Comparison of ENCODE assay signal across 9 cellular contexts in the genomic region with DNA sequence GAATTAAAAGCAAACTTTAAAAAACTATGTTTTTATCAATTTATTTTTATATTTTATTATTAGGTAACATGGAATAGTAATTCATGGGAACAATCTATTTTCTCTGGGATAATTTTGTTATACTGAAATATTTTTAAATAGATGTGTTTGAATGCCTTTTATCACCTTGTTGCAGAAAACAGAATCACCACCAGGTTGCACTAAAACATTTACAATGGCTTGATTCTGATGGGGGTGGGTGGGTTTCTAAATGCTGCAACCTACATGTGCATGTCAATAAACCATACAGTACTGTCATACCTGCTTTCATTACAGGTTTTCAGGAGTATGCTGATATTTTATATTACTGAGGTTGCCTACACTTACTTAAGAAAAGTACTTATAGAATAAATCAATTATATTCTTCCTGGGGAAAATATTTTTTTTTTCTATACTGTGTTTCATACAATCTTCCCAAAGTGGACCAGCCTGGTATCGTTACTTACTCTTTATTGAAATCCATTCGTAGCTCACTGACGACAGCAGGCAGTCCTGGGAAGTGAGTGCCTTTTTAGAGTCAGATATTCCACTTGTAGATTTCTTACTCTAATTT.
DNase-seq lines count a peak whose midpoint lies in the region; ATAC-seq, FAIRE-seq and TF ChIP-seq lines count a peak whose summit lies in the region.
"Had no signal": no experiment of that assay in that cellular context is flagged by ENCODE, and none has a peak within 500 bp of the region (broad histone marks: within the 10 kb centered on the region; RNA-seq: fewer than 3 reads in every experiment).

No MANE protein-coding gene starts in this region.

- no peak overlapping the region for H3K4me2 ChIP-seq in mammary epithelial cell (ENCODE audit: insufficient read depth, low read depth, low read length)

- H3K9me3 ChIP-seq in mammary epithelial cell (replicated peaks; ENCODE audit: insufficient read depth, low read length) (no peaks in the 10 kb centered on the region), pancreas (no peaks in the 10 kb centered on the region)

- intact Hi-C loops in mammary epithelial cell (cut with micrococcal nuclease) = loop anchor here (1.0 to 10.0 kb wide), 6 partner anchors 113 to 692 kb away; no protein-coding TSS in a partner anchor
- intact Hi-C loops in pancreas (cut with DNase I) = no loop called here

- no peak overlapping the region for H3K4me3 Mint-ChIP-seq in nephron
- H3K4me3 Mint-ChIP-seq: dendritic cell treated with granulocyte-macrophage colony-stimulating factor and Interleukin-4, amounts not matched to agents 40 ng/mL and 50 ng/mL, for 4 days had no signal

- no peak for ATAC-seq in pancreas

- no peaks in the 10 kb centered on the region for H3K36me3 ChIP-seq in mammary epithelial cell (ENCODE audit: insufficient read depth, low read length)
- no peaks in the 10 kb centered on the region for H3K36me3 ChIP-seq in pancreas

- H3K4me3 ChIP-seq in mammary epithelial cell (replicated peaks in 1 of 3; ENCODE audit: insufficient read depth in 1 of 3, low read depth in 2 of 3, low read length in 3 of 3) = no peak overlapping the region
- H3K4me3 ChIP-seq in pancreas = no peak overlapping the region

- CTCF ChIA-PET in GM10248 (lab: Yijun Ruan, JAX) = interaction anchor here (1.1 to 1.4 kb wide), 3 partner anchors 40 to 472 kb away, joined by 3 to 7 read pairs (median 3); no protein-coding TSS in a partner anchor
- CTCF ChIA-PET in mammary epithelial cell (lab: Charles Lee; ENCODE audit: low non-redundant PET) = no interaction called here

- H3K36me3 Mint-ChIP-seq in nephron (ENCODE audit: low read depth) = no peaks in the 10 kb centered on the region

- H3K27me3 ChIP-seq in mammary epithelial cell (ENCODE audit: insufficient read depth, low read length) (no peaks in the 10 kb centered on the region), pancreas (no peaks in the 10 kb centered on the region)

- no peaks in the 10 kb centered on the region for H4K20me1 ChIP-seq in mammary epithelial cell (ENCODE audit: insufficient read depth, low read length)

- WGBS in mammary epithelial cell (ENCODE audit: low coverage, missing lambda C conversion rate) = 97% methylated on average over 3 of the region's 3 CpGs
- WGBS in pancreas, 2 donors = 81 to 82% methylated on average over 3 of the region's 3 CpGs

- peak; percentile 5 for DNase-seq in 8988T
- peak; percentile 11 for DNase-seq in GM10248 (ENCODE audit: extremely low spot score)
- DNase-seq in NCI-H345 treated with DMSO at 0.1 percent for 48 hours (lab: John Stamatoyannopoulos, UW; ENCODE audit: unreplicated experiment) = peak; percentile 8
- no peak for DNase-seq in mammary epithelial cell
- no peak for DNase-seq in cortex of kidney (lab: John Stamatoyannopoulos, UW)
- DNase-seq in NCI-H2171 (lab: John Stamatoyannopoulos, UW) = no peak
- DNase-seq in pancreas = no peak

- in situ Hi-C loops in mammary epithelial cell (cut with MboI; ENCODE audit: low sequenced_read_pairs in 2 of 2) = loop anchor here (25.0 kb wide), 2 partner anchors 341 to 691 kb away; no protein-coding TSS in a partner anchor

- H3K4me1 ChIP-seq in mammary epithelial cell (ENCODE audit: insufficient read depth, low read length) (peaks cover 13% of the 10 kb centered on the region), pancreas (no peaks in the 10 kb centered on the region)

- H3K9me3 Mint-ChIP-seq in nephron = no peaks in the 10 kb centered on the region
- H3K9me3 Mint-ChIP-seq: dendritic cell treated with granulocyte-macrophage colony-stimulating factor and Interleukin-4, amounts not matched to agents 40 ng/mL and 50 ng/mL, for 4 days had no signal

- dilution Hi-C loops in mammary epithelial cell (cut with HindIII; ENCODE audit: low sequenced_read_pairs) = no loop called here

- H3K4me1 Mint-ChIP-seq in nephron = peaks cover 21% of the 10 kb centered on the region

- H3K79me2 ChIP-seq in mammary epithelial cell (ENCODE audit: insufficient read depth, low read length) = no peaks in the 10 kb centered on the region

- no peak overlapping the region for H2AFZ ChIP-seq in mammary epithelial cell (ENCODE audit: low read depth, low read length)

- H3K9ac ChIP-seq in mammary epithelial cell (ENCODE audit: insufficient read depth, low read length) = no peak overlapping the region

- POLR2A ChIA-PET in GM10248 (lab: Yijun Ruan, JAX) = no interaction called here

- no peaks in the 10 kb centered on the region for H3K27me3 Mint-ChIP-seq in nephron (ENCODE audit: low read depth)
- H3K27me3 Mint-ChIP-seq: dendritic cell treated with granulocyte-macrophage colony-stimulating factor and Interleukin-4, amounts not matched to agents 40 ng/mL and 50 ng/mL, for 4 days had no signal

- no peak for FAIRE-seq in pancreas (lab: Jason Lieb, UNC)

- no TSS peak for BruUV-seq in mammary epithelial cell (replicated peaks; lab: Mats Ljungman, UMichigan)

- H3K27ac ChIP-seq in mammary epithelial cell (ENCODE audit: insufficient read depth, low read depth, low read length) = no peak overlapping the region
- no peak overlapping the region for H3K27ac ChIP-seq in pancreas

- peak overlapping the region in 2 of 3 experiments; percentile 33 to 45 for H3K27ac Mint-ChIP-seq in nephron
- H3K27ac Mint-ChIP-seq: dendritic cell treated with granulocyte-macrophage colony-stimulating factor and Interleukin-4, amounts not matched to agents 40 ng/mL and 50 ng/mL, for 4 days had no signal

- TF ChIP-seq CTCF in GM10248 (IDR thresholded peaks at IDR 0.05; ENCODE audit: control extremely low read depth, extremely low read depth, low read depth, missing control alignments) (peak; percentile 40), mammary epithelial cell (conservative IDR thresholded peaks at IDR 0.05 in 1 of 2, IDR thresholded peaks at IDR 0.05 in 1 of 2; ENCODE audit: extremely low read depth in 1 of 2, insufficient read depth in 1 of 2, low read depth in 1 of 2, low read length in 2 of 2) (peak; percentile 51 to 59), nephron (IDR thresholded peaks at IDR 0.05; ENCODE audit: unreplicated experiment in 3 of 3) (peak; percentile 65 to 81 (median 72)), pancreas (IDR thresholded peaks at IDR 0.05) (no peak)

Comparison
In these comparisons a context has a peak if more than half of its experiments do, and no peak if none do; other contexts are left out.
1. DNase-seq: peak in 8988T (single experiment), GM10248 (single experiment) and NCI-H345 treated with DMSO at 0.1 percent for 48 hours (single experiment); none in mammary epithelial cell (single experiment), cortex of kidney (single experiment), NCI-H2171 (single experiment) and pancreas (0 of 6).
2. CTCF ChIP-seq: peak in GM10248 (single experiment), mammary epithelial cell (2 of 2) and nephron (3 of 3); none in pancreas (0 of 4).